In the genomic region with DNA sequence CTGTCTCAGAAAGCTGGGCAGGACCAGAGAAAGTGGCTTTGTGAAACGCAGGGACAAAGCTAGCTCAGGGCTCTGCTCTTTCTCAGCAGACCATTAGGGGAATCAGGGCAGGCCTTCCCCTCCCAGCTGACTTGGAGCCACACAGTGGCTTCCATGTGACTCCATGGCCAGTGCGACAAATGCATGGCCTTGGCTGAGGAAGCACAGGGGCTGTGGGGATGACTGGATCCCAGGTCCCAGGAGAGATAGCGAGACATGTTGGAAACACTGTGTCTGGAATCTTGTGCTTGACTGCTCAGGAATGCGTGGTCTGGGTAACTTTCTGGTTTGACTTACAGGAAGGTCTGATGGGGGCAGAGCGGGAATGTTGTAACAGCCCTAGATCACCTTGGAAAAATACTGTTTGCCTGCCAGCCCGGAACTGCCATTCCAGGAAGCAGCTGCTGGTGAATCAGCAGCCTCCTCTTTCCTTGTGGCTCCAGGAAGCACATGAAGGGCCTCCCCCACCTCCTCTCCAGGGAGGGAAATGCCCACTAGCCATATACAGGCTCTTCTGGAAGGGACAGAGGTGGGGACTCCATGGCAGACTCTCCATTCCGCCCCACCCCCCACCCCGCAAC, we compare ENCODE assay signal across 8 cellular contexts.
DNase-seq lines count a peak whose midpoint lies in the region; ATAC-seq, FAIRE-seq and TF ChIP-seq lines count a peak whose summit lies in the region.

No MANE protein-coding gene starts in this region.

- H3K9me2 ChIP-seq in GM23338 (ENCODE audit: insufficient read depth), result peaks cover 6% of the 10 kb centered on the region; the same call in 1 of the 2 replicates

- 58 to 62% methylated on average over 8 of the region's 8 CpGs for WGBS in pancreas, 2 donors

- no peaks in the 10 kb centered on the region; the same call in 2 of the 3 replicates for H3K36me3 Mint-ChIP-seq in GM23338 (ENCODE audit: low read depth)

- no peak overlapping the region for H3K27ac Mint-ChIP-seq in GM23338

- peak; percentile 36 for DNase-seq in GM23338 (ENCODE audit: low spot score)
- peak; percentile 88 to 89 for DNase-seq in SJCRH30
- DNase-seq in fibroblast of peridontal ligament (ENCODE audit: extremely low read depth), result peak; percentile 95
- DNase-seq in pancreas, result peak in 4 of 6 donors; percentile 66 to 84 (median 80)
- DNase-seq in activated effector memory CD4-positive, alpha-beta T cell treated with anti-CD3 and anti-CD28 coated beads, Interleukin-2, amount 50 U/mL, for 16 hours, result no peak
- no peak for DNase-seq in activated CD4-positive, alpha-beta T cell treated with anti-CD3 and anti-CD28 coated beads, Interleukin-2, amount 50 U/mL, for 1 hour
- no peak for DNase-seq in NCI-H1092 (lab: John Stamatoyannopoulos, UW)

- H3K27me3 Mint-ChIP-seq in GM23338 (ENCODE audit: insufficient read depth, low read depth, poor library complexity), result peaks cover 4% of the 10 kb centered on the region

- H3K9me3 ChIP-seq in SJCRH30 (replicated peaks) (no peaks in the 10 kb centered on the region), pancreas (no peaks in the 10 kb centered on the region)

- H3K79me2 ChIP-seq in GM23338 (replicated peaks; ENCODE audit: insufficient read depth), result no peaks in the 10 kb centered on the region

- no peak overlapping the region; the same call in 2 of the 3 replicates for H3K4me3 Mint-ChIP-seq in GM23338

- peaks cover 26% of the 10 kb centered on the region for H3K4me1 Mint-ChIP-seq in GM23338

- H3K4me2 ChIP-seq in GM23338, result no peak overlapping the region

- no peaks in the 10 kb centered on the region for H3K9me3 Mint-ChIP-seq in GM23338

- no peaks in the 10 kb centered on the region for H3F3A ChIP-seq in GM23338 (replicated peaks; ENCODE audit: low read depth)

- H3K4me3 ChIP-seq in GM23338 (no peak overlapping the region), SJCRH30 (peak overlapping the region; percentile 37), pancreas (no peak overlapping the region)

- intact Hi-C loops in pancreas (cut with DNase I), result no loop called here

- FAIRE-seq in pancreas (lab: Jason Lieb, UNC), result no peak

- ATAC-seq in GM23338 (peak; percentile 40), pancreas (peak; percentile 70 to 81 (median 74)), GM18517 (IDR thresholded peaks at IDR 0.05; ENCODE audit: unreplicated experiment) (no peak)

- TF ChIP-seq CTCF in GM23338 (conservative IDR thresholded peaks at IDR 0.05; ENCODE audit: low read depth in 2 of 2), result no peak
- no peak for TF ChIP-seq CTCF in pancreas (IDR thresholded peaks at IDR 0.05)

- H3K36me3 ChIP-seq in GM23338 (ENCODE audit: insufficient read depth) (no peaks in the 10 kb centered on the region; the same call in 1 of the 2 replicates), SJCRH30 (no peaks in the 10 kb centered on the region), pancreas (no peaks in the 10 kb centered on the region)

- H2AFZ ChIP-seq in GM23338, result peak overlapping the region; percentile 91

- no peak overlapping the region for H3K27ac ChIP-seq in GM23338 (ENCODE audit: low read depth)
- H3K27ac ChIP-seq in SJCRH30, result peak overlapping the region; percentile 93
- H3K27ac ChIP-seq in pancreas, result peak overlapping the region; percentile 72 to 89 (median 80)

- H4K20me1 ChIP-seq in GM23338 (replicated peaks; ENCODE audit: insufficient read depth), result no peaks in the 10 kb centered on the region

- H3K4me1 ChIP-seq in GM23338 (ENCODE audit: insufficient read depth) (peaks cover 16% of the 10 kb centered on the region; the same call in 1 of the 2 replicates), SJCRH30 (peaks cover 60% of the 10 kb centered on the region), pancreas (peaks cover 22 to 60% (median 39%) of the 10 kb centered on the region in 3 donors)

- H3K27me3 ChIP-seq in GM23338 (ENCODE audit: insufficient read depth), result no peaks in the 10 kb centered on the region
- H3K27me3 ChIP-seq in SJCRH30, result no peaks in the 10 kb centered on the region
- H3K27me3 ChIP-seq in pancreas, result no peaks in the 10 kb centered on the region

TF ChIP-seq in GM23338, 12 proteins besides CTCF, POLR2A, EP300 and RAD21:
- TF ChIP-seq EZH2 (IDR thresholded peaks at IDR 0.05; ENCODE audit: low read depth, unreplicated experiment) (no peak), ZNF331 (CRISPR knock-in tag; IDR thresholded peaks at IDR 0.05; ENCODE audit: low read depth) (no peak), CREB1 (CRISPR knock-in tag; IDR thresholded peaks at IDR 0.05; ENCODE audit: low read depth) (no peak)
- TF ChIP-seq, protein P1, sequence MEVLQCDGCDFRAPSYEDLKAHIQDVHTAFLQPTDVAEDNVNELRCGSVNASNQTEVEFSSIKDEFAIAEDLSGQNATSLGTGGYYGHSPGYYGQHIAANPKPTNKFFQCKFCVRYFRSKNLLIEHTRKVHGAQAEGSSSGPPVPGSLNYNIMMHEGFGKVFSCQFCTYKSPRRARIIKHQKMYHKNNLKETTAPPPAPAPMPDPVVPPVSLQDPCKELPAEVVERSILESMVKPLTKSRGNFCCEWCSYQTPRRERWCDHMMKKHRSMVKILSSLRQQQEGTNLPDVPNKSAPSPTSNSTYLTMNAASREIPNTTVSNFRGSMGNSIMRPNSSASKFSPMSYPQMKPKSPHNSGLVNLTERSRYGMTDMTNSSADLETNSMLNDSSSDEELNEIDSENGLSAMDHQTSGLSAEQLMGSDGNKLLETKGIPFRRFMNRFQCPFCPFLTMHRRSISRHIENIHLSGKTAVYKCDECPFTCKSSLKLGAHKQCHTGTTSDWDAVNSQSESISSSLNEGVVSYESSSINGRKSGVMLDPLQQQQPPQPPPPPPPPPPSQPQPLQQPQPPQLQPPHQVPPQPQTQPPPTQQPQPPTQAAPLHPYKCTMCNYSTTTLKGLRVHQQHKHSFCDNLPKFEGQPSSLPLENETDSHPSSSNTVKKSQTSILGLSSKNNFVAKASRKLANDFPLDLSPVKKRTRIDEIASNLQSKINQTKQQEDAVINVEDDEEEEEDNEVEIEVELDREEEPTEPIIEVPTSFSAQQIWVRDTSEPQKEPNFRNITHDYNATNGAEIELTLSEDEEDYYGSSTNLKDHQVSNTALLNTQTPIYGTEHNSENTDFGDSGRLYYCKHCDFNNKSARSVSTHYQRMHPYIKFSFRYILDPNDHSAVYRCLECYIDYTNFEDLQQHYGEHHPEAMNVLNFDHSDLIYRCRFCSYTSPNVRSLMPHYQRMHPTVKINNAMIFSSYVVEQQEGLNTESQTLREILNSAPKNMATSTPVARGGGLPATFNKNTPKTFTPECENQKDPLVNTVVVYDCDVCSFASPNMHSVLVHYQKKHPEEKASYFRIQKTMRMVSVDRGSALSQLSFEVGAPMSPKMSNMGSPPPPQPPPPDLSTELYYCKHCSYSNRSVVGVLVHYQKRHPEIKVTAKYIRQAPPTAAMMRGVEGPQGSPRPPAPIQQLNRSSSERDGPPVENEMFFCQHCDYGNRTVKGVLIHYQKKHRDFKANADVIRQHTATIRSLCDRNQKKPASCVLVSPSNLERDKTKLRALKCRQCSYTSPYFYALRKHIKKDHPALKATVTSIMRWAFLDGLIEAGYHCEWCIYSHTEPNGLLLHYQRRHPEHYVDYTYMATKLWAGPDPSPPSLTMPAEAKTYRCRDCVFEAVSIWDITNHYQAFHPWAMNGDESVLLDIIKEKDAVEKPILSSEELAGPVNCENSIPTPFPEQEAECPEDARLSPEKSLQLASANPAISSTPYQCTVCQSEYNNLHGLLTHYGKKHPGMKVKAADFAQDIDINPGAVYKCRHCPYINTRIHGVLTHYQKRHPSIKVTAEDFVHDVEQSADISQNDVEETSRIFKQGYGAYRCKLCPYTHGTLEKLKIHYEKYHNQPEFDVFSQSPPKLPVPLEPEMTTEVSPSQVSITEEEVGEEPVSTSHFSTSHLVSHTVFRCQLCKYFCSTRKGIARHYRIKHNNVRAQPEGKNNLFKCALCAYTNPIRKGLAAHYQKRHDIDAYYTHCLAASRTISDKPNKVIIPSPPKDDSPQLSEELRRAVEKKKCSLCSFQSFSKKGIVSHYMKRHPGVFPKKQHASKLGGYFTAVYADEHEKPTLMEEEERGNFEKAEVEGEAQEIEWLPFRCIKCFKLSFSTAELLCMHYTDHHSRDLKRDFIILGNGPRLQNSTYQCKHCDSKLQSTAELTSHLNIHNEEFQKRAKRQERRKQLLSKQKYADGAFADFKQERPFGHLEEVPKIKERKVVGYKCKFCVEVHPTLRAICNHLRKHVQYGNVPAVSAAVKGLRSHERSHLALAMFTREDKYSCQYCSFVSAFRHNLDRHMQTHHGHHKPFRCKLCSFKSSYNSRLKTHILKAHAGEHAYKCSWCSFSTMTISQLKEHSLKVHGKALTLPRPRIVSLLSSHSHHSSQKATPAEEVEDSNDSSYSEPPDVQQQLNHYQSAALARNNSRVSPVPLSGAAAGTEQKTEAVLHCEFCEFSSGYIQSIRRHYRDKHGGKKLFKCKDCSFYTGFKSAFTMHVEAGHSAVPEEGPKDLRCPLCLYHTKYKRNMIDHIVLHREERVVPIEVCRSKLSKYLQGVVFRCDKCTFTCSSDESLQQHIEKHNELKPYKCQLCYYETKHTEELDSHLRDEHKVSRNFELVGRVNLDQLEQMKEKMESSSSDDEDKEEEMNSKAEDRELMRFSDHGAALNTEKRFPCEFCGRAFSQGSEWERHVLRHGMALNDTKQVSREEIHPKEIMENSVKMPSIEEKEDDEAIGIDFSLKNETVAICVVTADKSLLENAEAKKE (CRISPR knock-in tag; IDR thresholded peaks at IDR 0.05), result no peak
TF ChIP-seq in GM23338: peak in this region for 0.

Comparison
In these comparisons a context has a peak if more than half of its experiments do, and no peak if none do; other contexts are left out.
1. DNase-seq: peak in GM23338 (single experiment), SJCRH30 (2 of 2), fibroblast of peridontal ligament (single experiment) and pancreas (4 of 6); none in activated effector memory CD4-positive, alpha-beta T cell treated with anti-CD3 and anti-CD28 coated beads, Interleukin-2, amount 50 U/mL, for 16 hours (single experiment), activated CD4-positive, alpha-beta T cell treated with anti-CD3 and anti-CD28 coated beads, Interleukin-2, amount 50 U/mL, for 1 hour (single experiment) and NCI-H1092 (single experiment).